ENCODE assay signal across 23 cellular contexts in the genomic region with DNA sequence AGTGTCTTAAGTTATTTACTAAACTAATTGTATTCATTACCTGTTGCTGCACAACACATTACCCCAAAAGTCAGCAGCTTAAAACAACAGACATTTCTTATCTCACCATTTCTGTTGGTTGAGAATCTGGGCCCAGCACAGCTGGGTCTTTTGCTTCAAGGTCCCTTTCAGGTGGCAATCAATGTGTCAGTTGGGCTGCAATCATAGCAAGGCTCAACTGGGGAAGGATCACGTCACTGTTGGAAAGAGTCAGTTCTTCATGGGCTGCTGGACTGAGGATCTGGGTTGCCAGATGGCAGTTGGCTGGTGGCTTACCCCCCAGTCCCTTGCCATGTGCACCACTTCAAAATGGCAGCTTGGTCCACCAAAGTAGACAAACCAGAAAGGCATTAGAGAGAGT.
"Had no signal": no experiment of that assay in that cellular context is flagged by ENCODE, and none has a peak within 500 bp of the region (broad histone marks: within the 10 kb centered on the region; RNA-seq: fewer than 3 reads in every experiment).

No MANE protein-coding gene starts in this region.

- H3K4me1 Mint-ChIP-seq: endodermal cell; naive B cell; stimulated activated memory B cell treated with anti-CD40 and anti-IgM and Interleukin-4, amounts not matched to agents 10 μg/mL and 1 μg/mL and 100 μg/mL, for 72 hours had no signal

- H3K4me3 Mint-ChIP-seq: dendritic cell treated with granulocyte-macrophage colony-stimulating factor and Interleukin-4, amounts not matched to agents 40 ng/mL and 50 ng/mL, for 4 days; endodermal cell; mesothelial cell of epicardium; naive B cell; natural killer cell treated with Interleukin-12 subunit alpha and Interleukin-12 subunit beta and Interleukin-15 and Interleukin-18, amount 100 ng/mL, for 72 hours; neural crest cell; stimulated activated memory B cell treated with anti-CD40 and anti-IgM and Interleukin-4, amounts not matched to agents 10 μg/mL and 1 μg/mL and 100 μg/mL, for 72 hours; type B pancreatic cell had no signal

- H3K9me3 Mint-ChIP-seq: endodermal cell; mesothelial cell of epicardium; stimulated activated memory B cell treated with anti-CD40 and anti-IgM and Interleukin-4, amounts not matched to agents 10 μg/mL and 1 μg/mL and 100 μg/mL, for 72 hours; type B pancreatic cell had no signal

- H3K27me3 Mint-ChIP-seq: dendritic cell treated with granulocyte-macrophage colony-stimulating factor and Interleukin-4, amounts not matched to agents 40 ng/mL and 50 ng/mL, for 4 days; naive B cell; natural killer cell treated with Interleukin-12 subunit alpha and Interleukin-12 subunit beta and Interleukin-15 and Interleukin-18, amount 100 ng/mL, for 72 hours; progenitor cell of endocrine pancreas; stimulated activated memory B cell treated with anti-CD40 and anti-IgM and Interleukin-4, amounts not matched to agents 10 μg/mL and 1 μg/mL and 100 μg/mL, for 72 hours had no signal

- DNase-seq: colonic mucosa; effector CD8-positive, alpha-beta T cell; endodermal cell; foreskin fibroblast; gastrocnemius medialis; head of caudate nucleus; left lung; mesenchymal stem cell; mucosa of descending colon; naive B cell; stimulated activated CD4-positive, alpha-beta T cell treated with anti-CD3 and anti-CD28 coated beads, Interleukin-12 subunit alpha, Interleukin-12 subunit beta, amount 100 ng/mL, for 4 hours; stimulated activated CD4-positive, alpha-beta T cell treated with anti-CD3 and anti-CD28 coated beads, Interleukin-4, amount 100 ng/mL, for 4 hours; stimulated activated naive CD8-positive, alpha-beta T cell treated with anti-CD3 and anti-CD28 coated beads, Interleukin-15, Interleukin-2, amounts not matched to agents 100 U/mL and 50 U/mL, for 24 hours; substantia nigra; testis; tibial artery had no signal

- H3K36me3 Mint-ChIP-seq: mesothelial cell of epicardium; naive B cell; stimulated activated memory B cell treated with anti-CD40 and anti-IgM and Interleukin-4, amounts not matched to agents 10 μg/mL and 1 μg/mL and 100 μg/mL, for 72 hours; type B pancreatic cell had no signal

- H3K27ac Mint-ChIP-seq: dendritic cell treated with granulocyte-macrophage colony-stimulating factor and Interleukin-4, amounts not matched to agents 40 ng/mL and 50 ng/mL, for 4 days; endodermal cell; mesothelial cell of epicardium; naive B cell; natural killer cell treated with Interleukin-12 subunit alpha and Interleukin-12 subunit beta and Interleukin-15 and Interleukin-18, amount 100 ng/mL, for 72 hours; progenitor cell of endocrine pancreas; stimulated activated memory B cell treated with anti-CD40 and anti-IgM and Interleukin-4, amounts not matched to agents 10 μg/mL and 1 μg/mL and 100 μg/mL, for 72 hours; type B pancreatic cell had no signal
